ENCODE assay signal across 23 cellular contexts in the genomic region with DNA sequence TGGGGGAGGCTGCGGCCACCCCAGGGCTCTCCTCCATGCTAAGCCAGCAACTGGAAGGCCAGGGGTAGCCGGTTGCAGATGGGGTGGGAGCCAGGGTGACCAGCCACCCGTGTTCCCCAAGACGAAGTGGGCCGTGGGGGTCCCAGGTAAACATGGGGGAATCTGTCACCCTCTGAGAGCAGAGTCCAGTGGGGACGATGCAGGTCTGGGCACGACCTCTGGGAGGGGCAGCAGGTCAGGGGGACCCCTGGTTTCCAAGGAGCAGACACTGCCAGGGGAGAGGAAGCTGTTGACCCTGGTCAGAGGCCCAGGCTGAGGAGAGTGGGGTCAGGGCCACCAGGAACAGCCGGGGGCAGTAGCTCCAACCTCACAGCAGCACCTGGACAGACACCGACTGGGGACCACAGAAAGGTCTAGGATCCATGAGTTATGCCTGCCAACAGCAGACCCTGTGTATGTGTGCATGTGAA.
DNase-seq lines count a peak whose midpoint lies in the region; ATAC-seq and TF ChIP-seq lines count a peak whose summit lies in the region.
"Had no signal": no experiment of that assay in that cellular context is flagged by ENCODE, and none has a peak within 500 bp of the region (broad histone marks: within the 10 kb centered on the region; RNA-seq: fewer than 3 reads in every experiment).

No MANE protein-coding gene starts in this region.

- no peak for TF ChIP-seq CTCF in WERI-Rb-1 (IDR thresholded peaks at IDR 0.05; ENCODE audit: low read depth, low read length)
- TF ChIP-seq CTCF in nephron (IDR thresholded peaks at IDR 0.05; ENCODE audit: unreplicated experiment in 3 of 3), result no peak

- no peak overlapping the region for H3K4me3 ChIP-seq in WERI-Rb-1 (ENCODE audit: low read depth, low read length)
- H3K4me3 ChIP-seq: MG63 had no signal

- ATAC-seq in stimulated activated naive CD8-positive, alpha-beta T cell treated with anti-CD3 and anti-CD28 coated beads, Interleukin-15, Interleukin-2, amounts not matched to agents 100 U/mL and 50 U/mL, for 24 hours, result no peak
- ATAC-seq in HG03460 (IDR thresholded peaks at IDR 0.05; ENCODE audit: unreplicated experiment) (no peak), HG02852 (IDR thresholded peaks at IDR 0.05; ENCODE audit: unreplicated experiment) (no peak)

- H3K9me3 Mint-ChIP-seq in stimulated activated naive CD8-positive, alpha-beta T cell treated with anti-CD3 and anti-CD28 coated beads, Interleukin-15, Interleukin-2, amounts not matched to agents 100 ng/mL and 50 ng/mL, for 24 hours, result no peaks in the 10 kb centered on the region
- H3K9me3 Mint-ChIP-seq in nephron, result peaks cover 13% of the 10 kb centered on the region
- H3K9me3 Mint-ChIP-seq: CD8-positive, alpha-beta memory T cell had no signal

- H3K27me3 ChIP-seq in WERI-Rb-1 (ENCODE audit: insufficient read depth, low read depth, severe bottlenecking), result no peaks in the 10 kb centered on the region
- H3K27me3 ChIP-seq: MG63 had no signal

- H3K27me3 Mint-ChIP-seq in stimulated activated naive CD8-positive, alpha-beta T cell treated with anti-CD3 and anti-CD28 coated beads, Interleukin-15, Interleukin-2, amounts not matched to agents 100 ng/mL and 50 ng/mL, for 24 hours, result no peaks in the 10 kb centered on the region
- H3K27me3 Mint-ChIP-seq in nephron (ENCODE audit: low read depth), result peaks cover 26% of the 10 kb centered on the region

- H3K4me3 Mint-ChIP-seq in stimulated activated naive CD8-positive, alpha-beta T cell treated with anti-CD3 and anti-CD28 coated beads, Interleukin-15, Interleukin-2, amounts not matched to agents 100 ng/mL and 50 ng/mL, for 24 hours, result no peak overlapping the region
- H3K4me3 Mint-ChIP-seq in nephron, result no peak overlapping the region
- H3K4me3 Mint-ChIP-seq: CD8-positive, alpha-beta memory T cell had no signal

- H3K27ac ChIP-seq in WERI-Rb-1, result peak overlapping the region; percentile 59

- H3K4me1 Mint-ChIP-seq in stimulated activated naive CD8-positive, alpha-beta T cell treated with anti-CD3 and anti-CD28 coated beads, Interleukin-15, Interleukin-2, amounts not matched to agents 100 ng/mL and 50 ng/mL, for 24 hours (ENCODE audit: low read depth), result peaks cover 17% of the 10 kb centered on the region
- peaks cover 39% of the 10 kb centered on the region for H3K4me1 Mint-ChIP-seq in nephron
- H3K4me1 Mint-ChIP-seq: CD14-positive monocyte had no signal

- no peak for DNase-seq in stimulated activated naive CD8-positive, alpha-beta T cell treated with anti-CD3 and anti-CD28 coated beads, Interleukin-15, Interleukin-2, amounts not matched to agents 100 U/mL and 50 U/mL, for 24 hours
- DNase-seq in WERI-Rb-1, result no peak
- no peak for DNase-seq in DMS114 treated with DMSO at 0.1 percent for 48 hours (lab: John Stamatoyannopoulos, UW; ENCODE audit: unreplicated experiment)
- DNase-seq: CD8-positive, alpha-beta memory T cell; DMS 273 treated with DMSO at 0.1 percent for 48 hours; DMS79 treated with DMSO at 0.1 percent for 48 hours; GF-D8; KBM-7; MG63; NCI-H1105 treated with DMSO at 0.1 percent for 48 hours; NCI-H146; NCI-H1930; NCI-H2107; NCI-H446 treated with DMSO at 0.1 percent for 48 hours; NCI-H526; RPMI8226; SK-N-SH; SW 1271 had no signal

- no peaks in the 10 kb centered on the region for H3K36me3 Mint-ChIP-seq in stimulated activated naive CD8-positive, alpha-beta T cell treated with anti-CD3 and anti-CD28 coated beads, Interleukin-15, Interleukin-2, amounts not matched to agents 100 ng/mL and 50 ng/mL, for 24 hours (ENCODE audit: low read depth)
- peaks cover 3% of the 10 kb centered on the region for H3K36me3 Mint-ChIP-seq in nephron (ENCODE audit: low read depth)
- H3K36me3 Mint-ChIP-seq: CD14-positive monocyte had no signal

- H3K36me3 ChIP-seq in WERI-Rb-1, result peaks cover 19% of the 10 kb centered on the region
- H3K36me3 ChIP-seq: MG63 had no signal

- no peaks in the 10 kb centered on the region for H3K9me3 ChIP-seq in WERI-Rb-1 (ENCODE audit: severe bottlenecking)
- H3K9me3 ChIP-seq: MG63, SK-N-SH had no signal

- peak overlapping the region; percentile 34 for H3K27ac Mint-ChIP-seq in stimulated activated naive CD8-positive, alpha-beta T cell treated with anti-CD3 and anti-CD28 coated beads, Interleukin-15, Interleukin-2, amounts not matched to agents 100 ng/mL and 50 ng/mL, for 24 hours
- peak overlapping the region in 2 of 3 experiments; percentile 50 to 73 for H3K27ac Mint-ChIP-seq in nephron
